8 cellular contexts compared by ENCODE assay signal in the genomic region with DNA sequence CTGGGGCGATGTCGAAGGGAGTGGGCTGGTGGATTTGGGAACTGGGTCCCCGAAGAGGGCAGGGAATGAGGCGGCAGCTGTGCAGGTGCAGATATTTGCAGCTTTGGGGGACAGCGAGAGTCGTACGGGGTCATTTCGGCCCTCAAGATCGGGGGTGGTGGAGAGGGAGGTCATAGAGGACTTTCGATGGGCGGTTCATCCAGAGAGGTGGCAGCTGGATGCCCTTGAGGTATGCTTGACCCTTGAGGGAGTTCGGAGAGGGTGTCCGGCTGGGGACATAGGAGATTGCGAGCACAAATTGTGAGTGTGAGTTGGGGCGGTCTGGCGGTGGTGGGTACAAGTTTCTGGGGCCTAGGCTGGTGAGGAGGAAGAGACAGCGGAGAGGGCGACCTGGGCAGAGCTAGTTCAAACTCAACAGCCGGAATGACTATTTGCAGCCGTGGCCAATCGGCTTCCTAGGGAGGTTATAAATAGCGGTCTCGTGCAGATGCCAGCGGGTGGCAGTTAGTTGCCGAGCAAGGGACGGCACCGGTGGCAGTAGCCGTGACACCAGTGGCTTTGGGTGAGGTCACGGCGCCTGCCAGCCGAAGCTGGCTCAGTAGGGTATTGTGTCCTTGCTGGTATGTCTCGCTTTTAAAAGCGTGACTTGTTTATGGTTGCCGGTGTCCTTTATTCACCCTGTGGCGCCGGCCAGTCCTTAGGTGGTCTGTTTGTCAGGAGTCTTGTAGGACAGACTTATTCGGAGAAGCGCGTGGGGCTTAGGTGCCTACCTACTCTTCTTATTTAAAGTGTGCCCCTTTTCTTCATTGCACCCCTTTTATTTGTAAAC. TPM values are rescaled to one million over a fixed set of nuclear protein-coding genes. Genes with fewer than 3 reads are reported as not detected.
DNase-seq lines count a peak whose midpoint lies in the region; ATAC-seq and TF ChIP-seq lines count a peak whose summit lies in the region.

No MANE protein-coding gene starts in this region.

- intact Hi-C loops in right lobe of liver (cut with DNase I), result no loop called here

- no peaks in the 10 kb centered on the region for H3K9me3 ChIP-seq in right lobe of liver

- no peaks in the 10 kb centered on the region for H3K27me3 Mint-ChIP-seq in activated CD4-positive, alpha-beta T cell treated with anti-CD3 and anti-CD28 coated beads, Interleukin-2, amount 10 ng/mL, durations not matched to agents 7 days and 5 days

- H2AFZ ChIP-seq in ACC112 (ENCODE audit: low read length, unreplicated experiment), result peak overlapping the region; percentile 99

- peaks cover 45% of the 10 kb centered on the region for H3K4me1 Mint-ChIP-seq in activated CD4-positive, alpha-beta T cell treated with anti-CD3 and anti-CD28 coated beads, Interleukin-2, amount 10 ng/mL, durations not matched to agents 7 days and 5 days

- H3K27ac Mint-ChIP-seq in activated CD4-positive, alpha-beta T cell treated with anti-CD3 and anti-CD28 coated beads, Interleukin-2, amount 10 ng/mL, durations not matched to agents 7 days and 5 days, result peak overlapping the region; percentile 91

- peak; percentile 98 for TF ChIP-seq POLR2A in right lobe of liver (IDR thresholded peaks at IDR 0.05)

- peaks cover 42% of the 10 kb centered on the region for H3K36me3 Mint-ChIP-seq in activated CD4-positive, alpha-beta T cell treated with anti-CD3 and anti-CD28 coated beads, Interleukin-2, amount 10 ng/mL, durations not matched to agents 7 days and 5 days (ENCODE audit: low read depth)

- POLR2A ChIA-PET in activated CD4-positive, alpha-beta T cell treated with anti-CD3 and anti-CD28 coated beads, Interleukin-2, amount 10 ng/mL, durations not matched to agents 7 days and 5 days (lab: Charles Lee), result interaction anchor here (0.7 to 1.1 kb wide), 2 partner anchors 13 to 120 kb away, joined by 3 to 5 read pairs; partner anchors contain the start of gene TMEM267

- no peak for TF ChIP-seq CTCF in right lobe of liver (IDR thresholded peaks at IDR 0.05)

- H3K27me3 ChIP-seq in ACC112 (ENCODE audit: insufficient read depth, low read length) (no peaks in the 10 kb centered on the region), right lobe of liver (no peaks in the 10 kb centered on the region)

- H3K79me2 ChIP-seq in ACC112 (ENCODE audit: control insufficient read depth, insufficient read depth, low read length, unreplicated experiment), result peaks cover 50% of the 10 kb centered on the region

- H3K9me3 Mint-ChIP-seq in activated CD4-positive, alpha-beta T cell treated with anti-CD3 and anti-CD28 coated beads, Interleukin-2, amount 10 ng/mL, durations not matched to agents 7 days and 5 days, result peaks cover 6% of the 10 kb centered on the region

- no peak overlapping the region for H3K27ac ChIP-seq in ACC112 (ENCODE audit: low read depth, low read length)
- H3K27ac ChIP-seq in right lobe of liver, result peak overlapping the region; percentile 89 to 93 (median 91)

- peaks cover 13% of the 10 kb centered on the region for H3K4me1 ChIP-seq in ACC112 (ENCODE audit: control insufficient read depth, insufficient read depth, low read length, unreplicated experiment)
- peaks cover 0 to 33% (median 4%) of the 10 kb centered on the region in 4 donors for H3K4me1 ChIP-seq in right lobe of liver

- ATAC-seq in GM18868 (IDR thresholded peaks at IDR 0.05; ENCODE audit: unreplicated experiment) (peak; percentile 55), HG03108 (IDR thresholded peaks at IDR 0.05; ENCODE audit: unreplicated experiment) (peak; percentile 48), right lobe of liver (peak; percentile 79 to 89 (median 83))

- H3K4me3 Mint-ChIP-seq in activated CD4-positive, alpha-beta T cell treated with anti-CD3 and anti-CD28 coated beads, Interleukin-2, amount 10 ng/mL, durations not matched to agents 7 days and 5 days, result peak overlapping the region; percentile 85

- DNase-seq in NCI-H345 treated with DMSO at 0.1 percent for 48 hours (lab: John Stamatoyannopoulos, UW; ENCODE audit: unreplicated experiment) (peak; percentile 74), dermis blood vessel endothelial cell (peak; percentile 71), right lobe of liver (peak; percentile 85 to 94 (median 93))
- DNase-seq in activated CD4-positive, alpha-beta T cell treated with anti-CD3 and anti-CD28 coated beads, Interleukin-2, amount 10 ng/mL, durations not matched to agents 7 days and 5 days, result peak; percentile 74
- peak; percentile 55 to 58 for DNase-seq in stimulated activated CD4-positive, alpha-beta T cell treated with anti-CD3 and anti-CD28 coated beads, Interleukin-4, amount 100 ng/mL, for 48 hours (ENCODE audit: low read depth in 2 of 2)

- H3K36me3 ChIP-seq in ACC112 (ENCODE audit: insufficient read depth, low read length), result 0 out of 2 replicates have a peak, but pooled peaks cover 3% of the 10 kb centered on the region
- peaks cover 0 to under 1% (median 0%) of the 10 kb centered on the region in 4 donors for H3K36me3 ChIP-seq in right lobe of liver

- CTCF ChIA-PET in activated CD4-positive, alpha-beta T cell treated with anti-CD3 and anti-CD28 coated beads, Interleukin-2, amount 10 ng/mL, durations not matched to agents 7 days and 5 days (lab: Charles Lee), result interaction anchor here (0.6 to 1.5 kb wide), 6 partner anchors 8 to 498 kb away, joined by 3 to 5 read pairs (median 3); no protein-coding TSS in a partner anchor

- H3K4me3 ChIP-seq in ACC112 (ENCODE audit: low read depth, low read length) (peak overlapping the region; percentile 97), right lobe of liver (peak overlapping the region; percentile 78 to 86 (median 80))

- WGBS in right lobe of liver (ENCODE audit: insufficient coverage, low coverage, low lambda C conversion rate, missing lambda C conversion rate), result 2% methylated on average over 30 of the region's 39 CpGs

RNA-seq across cellular contexts. Expression of gene NNT, which starts 0.8 kb away (rescaled TPM):
- total RNA-seq in activated CD4-positive, alpha-beta T cell treated with anti-CD3 and anti-CD28 coated beads, Interleukin-2, amount 10 ng/mL, durations not matched to agents 7 days and 5 days, result 100 to 1,000 TPM; 101 to 108 TPM
- total RNA-seq in dermis blood vessel endothelial cell, result 84.6 and 126 TPM in 2 replicates
- 100 to 1,000 TPM in 4 of 6 experiments, 10 to 100 TPM in 2; 81.3 to 250 (median 188) TPM for total RNA-seq in right lobe of liver

RNA-seq across cellular contexts. Expression of gene PAIP1, which starts 46.9 kb away (rescaled TPM):
- 10 to 100 TPM; 35.3 to 37.1 TPM for total RNA-seq in activated CD4-positive, alpha-beta T cell treated with anti-CD3 and anti-CD28 coated beads, Interleukin-2, amount 10 ng/mL, durations not matched to agents 7 days and 5 days
- total RNA-seq in dermis blood vessel endothelial cell (88.2 and 139 TPM in 2 replicates), right lobe of liver (10 to 100 TPM; 36.0 to 56.3 (median 49.3) TPM)
